ENCODE assay signal across 25 cellular contexts in genomic region chr7:129872054-129872453, GRCh38.
A peak's percentile ranks its signal among the peaks of the same experiment; 100 is the strongest.
DNase-seq lines count a peak whose midpoint lies in the region; ATAC-seq and TF ChIP-seq lines count a peak whose summit lies in the region.
"Had no signal": no experiment of that assay in that cellular context is flagged by ENCODE, and none has a peak within 500 bp of the region (broad histone marks: within the 10 kb centered on the region; RNA-seq: fewer than 3 reads in every experiment).

No MANE protein-coding gene starts in this region.

- no peak overlapping the region for H3K9ac ChIP-seq in HCT116 (ENCODE audit: low read length)
- H3K9ac ChIP-seq: GM23248 had no signal

- ATAC-seq in HCT116 (peak; percentile 21; the same call in 1 of the 2 replicates), WTC11 (no peak)
- ATAC-seq: activated CD8-positive, alpha-beta memory T cell treated with anti-CD3 and anti-CD28 coated beads, Interleukin-2, amount 10 ng/mL, durations not matched to agents 7 days and 5 days; left lung; natural killer cell; stimulated activated memory B cell treated with anti-CD40 and anti-IgM and Interleukin-4, amounts not matched to agents 10 μg/mL and 1 μg/mL and 100 μg/mL, for 72 hours had no signal

- intact Hi-C loops in HCT116 (cut with micrococcal nuclease) = no loop called here

- H2AFZ ChIP-seq in HCT116 (ENCODE audit: low read depth, low read length, poor library complexity, severe bottlenecking) = no peak overlapping the region
- H2AFZ ChIP-seq: GM23248 had no signal

- no peak overlapping the region for H3K4me3 Mint-ChIP-seq in activated naive CD4-positive, alpha-beta T cell treated with anti-CD3 and anti-CD28 coated beads, Interleukin-2, amount 10 ng/mL, durations not matched to agents 7 days and 5 days
- no peak overlapping the region for H3K4me3 Mint-ChIP-seq in WTC11
- H3K4me3 Mint-ChIP-seq: activated B cell treated with CpG ODN at 0.5 μM for 24 hours; activated CD8-positive, alpha-beta memory T cell treated with anti-CD3 and anti-CD28 coated beads, Interleukin-2, amount 10 ng/mL, durations not matched to agents 7 days and 5 days; CD4-positive, CD25-positive, alpha-beta regulatory T cell; dendritic cell treated with granulocyte-macrophage colony-stimulating factor and Interleukin-4, amounts not matched to agents 40 ng/mL and 50 ng/mL, for 4 days; natural killer cell; stimulated activated memory B cell treated with anti-CD40 and anti-IgM and Interleukin-4, amounts not matched to agents 10 μg/mL and 1 μg/mL and 100 μg/mL, for 72 hours had no signal

- H3K9me2 ChIP-seq in HCT116 (ENCODE audit: insufficient read depth) = no peaks in the 10 kb centered on the region

- H3K4me2 ChIP-seq in HCT116 (ENCODE audit: low read length) = no peak overlapping the region

- no peak for TF ChIP-seq POLR2A in HCT116 (IDR thresholded peaks at IDR 0.05; ENCODE audit: borderline replicate concordance, extremely low read depth, insufficient read depth, insufficient read length)

- H3K27me3 ChIP-seq in HCT116 (ENCODE audit: insufficient read depth, low read length) = no peaks in the 10 kb centered on the region
- H3K27me3 ChIP-seq: left lung, testis had no signal

- POLR2A ChIA-PET in HCT116 (lab: Charles Lee) (no interaction called here), WTC11 (lab: Charles Lee) (no interaction called here)

- H3K9me3 Mint-ChIP-seq in activated naive CD4-positive, alpha-beta T cell treated with anti-CD3 and anti-CD28 coated beads, Interleukin-2, amount 10 ng/mL, durations not matched to agents 7 days and 5 days = no peaks in the 10 kb centered on the region
- peaks cover 3% of the 10 kb centered on the region; the same call in 1 of the 2 replicates for H3K9me3 Mint-ChIP-seq in WTC11
- H3K9me3 Mint-ChIP-seq: activated B cell treated with CpG ODN at 0.5 μM for 24 hours; dendritic cell treated with granulocyte-macrophage colony-stimulating factor and Interleukin-4, amounts not matched to agents 40 ng/mL and 50 ng/mL, for 4 days; natural killer cell; stimulated activated memory B cell treated with anti-CD40 and anti-IgM and Interleukin-4, amounts not matched to agents 10 μg/mL and 1 μg/mL and 100 μg/mL, for 72 hours had no signal

- no peak for TF ChIP-seq RAD21 in HCT116 (IDR thresholded peaks at IDR 0.05; ENCODE audit: low read depth)

- peaks cover 1% of the 10 kb centered on the region for H3K4me1 Mint-ChIP-seq in activated naive CD4-positive, alpha-beta T cell treated with anti-CD3 and anti-CD28 coated beads, Interleukin-2, amount 10 ng/mL, durations not matched to agents 7 days and 5 days
- peaks cover 25% of the 10 kb centered on the region for H3K4me1 Mint-ChIP-seq in WTC11
- H3K4me1 Mint-ChIP-seq: activated CD8-positive, alpha-beta memory T cell treated with anti-CD3 and anti-CD28 coated beads, Interleukin-2, amount 10 ng/mL, durations not matched to agents 7 days and 5 days had no signal

- H3K4me3 ChIP-seq in HCT116 (replicated peaks in 1 of 2; ENCODE audit: low read depth in 1 of 2, low read length in 2 of 2) = no peak overlapping the region
- H3K4me3 ChIP-seq: GM23248, left lung, testis had no signal

- DNase-seq in activated naive CD4-positive, alpha-beta T cell treated with Interleukin-2 at 50 U/mL for 16 hours = peak; percentile 8
- DNase-seq in activated naive CD4-positive, alpha-beta T cell treated with anti-CD3 and anti-CD28 coated beads, Interleukin-2, amount 10 ng/mL, durations not matched to agents 7 days and 5 days = no peak
- DNase-seq in HCT116 (ENCODE audit: low read depth, low spot score) (no peak), WTC11 (ENCODE audit: low spot score) (no peak), NCI-H226 (no peak), hypothalamus (lab: John Stamatoyannopoulos, UW) (no peak), NCI-H2196 (lab: John Stamatoyannopoulos, UW; ENCODE audit: unreplicated experiment) (no peak)
- peak; percentile 37 for DNase-seq in stimulated activated CD4-positive, alpha-beta T cell treated with anti-CD3 and anti-CD28 coated beads, Interleukin-1b, Interleukin-23, amount 100 ng/mL, for 48 hours
- DNase-seq: activated B cell treated with CpG ODN at 0.5 μM for 24 hours; activated CD8-positive, alpha-beta memory T cell treated with anti-CD3 and anti-CD28 coated beads, Interleukin-2, amount 10 ng/mL, durations not matched to agents 7 days and 5 days; activated effector memory CD4-positive, alpha-beta T cell treated with anti-CD3 and anti-CD28 coated beads, Interleukin-2, amount 50 U/mL, for 16 hours; anterior cingulate cortex; CD4-positive, CD25-positive, alpha-beta regulatory T cell; DMS 273 treated with DMSO at 0.1 percent for 48 hours; GM23248; left lung; midbrain; natural killer cell; NCI-H1417 treated with DMSO at 0.1 percent for 48 hours; NCI-H524; NK-92 treated with Interleukin-12 subunit alpha and Interleukin-12 subunit beta, amount 100 ng/mL, for 24 hours; T-helper 9 cell; testis had no signal

- H3K79me2 ChIP-seq in HCT116 (ENCODE audit: insufficient read depth, low read length) = peaks cover 53% of the 10 kb centered on the region

- peak overlapping the region; percentile 24; the same call in 1 of the 2 replicates for H3K27ac ChIP-seq in HCT116 (ENCODE audit: low read depth, low read length)
- H3K27ac ChIP-seq: GM23248, left lung had no signal

- H3K9me3 ChIP-seq in HCT116 (ENCODE audit: control insufficient read depth in 1 of 2, insufficient read depth in 1 of 2, low read depth in 1 of 2, low read length in 2 of 2) = no peaks in the 10 kb centered on the region
- H3K9me3 ChIP-seq: left lung, testis had no signal

- CTCF ChIA-PET in activated naive CD4-positive, alpha-beta T cell treated with anti-CD3 and anti-CD28 coated beads, Interleukin-2, amount 10 ng/mL, durations not matched to agents 7 days and 5 days (lab: Charles Lee) = interaction anchor here (0.7 kb wide), 1 partner anchor 27 kb away, joined by 3 read pairs; no protein-coding TSS in a partner anchor
- CTCF ChIA-PET in HCT116 (lab: Charles Lee) = interaction anchor here (0.7 kb wide), 1 partner anchor 23 kb away, joined by 4 read pairs; no protein-coding TSS in a partner anchor
- CTCF ChIA-PET in WTC11 (lab: Charles Lee) = interaction anchor here (1.7 kb wide), 1 partner anchor 47 kb away, joined by 4 read pairs; no protein-coding TSS in a partner anchor

- no TSS peak for BruUV-seq in HCT116 (replicated peaks; lab: Mats Ljungman, UMichigan)

- no peak for TF ChIP-seq CTCF in HCT116 (IDR thresholded peaks at IDR 0.05 in 2 of 3, conservative IDR thresholded peaks at IDR 0.05 in 1 of 3; ENCODE audit: borderline replicate concordance in 1 of 3, insufficient read depth in 1 of 3, low read depth in 2 of 3, low read length in 2 of 3)
- no peak for TF ChIP-seq CTCF in WTC11 (IDR thresholded peaks at IDR 0.05)

- no peak overlapping the region for H3K27ac Mint-ChIP-seq in activated naive CD4-positive, alpha-beta T cell treated with anti-CD3 and anti-CD28 coated beads, Interleukin-2, amount 10 ng/mL, durations not matched to agents 7 days and 5 days
- H3K27ac Mint-ChIP-seq in WTC11 = peak overlapping the region; percentile 37; the same call in 1 of the 2 replicates
- H3K27ac Mint-ChIP-seq: activated B cell treated with CpG ODN at 0.5 μM for 24 hours; activated CD8-positive, alpha-beta memory T cell treated with anti-CD3 and anti-CD28 coated beads, Interleukin-2, amount 10 ng/mL, durations not matched to agents 7 days and 5 days; dendritic cell treated with granulocyte-macrophage colony-stimulating factor and Interleukin-4, amounts not matched to agents 40 ng/mL and 50 ng/mL, for 4 days; natural killer cell; stimulated activated memory B cell treated with anti-CD40 and anti-IgM and Interleukin-4, amounts not matched to agents 10 μg/mL and 1 μg/mL and 100 μg/mL, for 72 hours had no signal

- H3K27me3 Mint-ChIP-seq in activated naive CD4-positive, alpha-beta T cell treated with anti-CD3 and anti-CD28 coated beads, Interleukin-2, amount 10 ng/mL, durations not matched to agents 7 days and 5 days = no peaks in the 10 kb centered on the region
- H3K27me3 Mint-ChIP-seq in WTC11 (ENCODE audit: low read depth) = no peaks in the 10 kb centered on the region; the same call in 1 of the 2 replicates
- H3K27me3 Mint-ChIP-seq: activated B cell treated with CpG ODN at 0.5 μM for 24 hours; activated CD8-positive, alpha-beta memory T cell treated with anti-CD3 and anti-CD28 coated beads, Interleukin-2, amount 10 ng/mL, durations not matched to agents 7 days and 5 days; CD4-positive, CD25-positive, alpha-beta regulatory T cell; dendritic cell treated with granulocyte-macrophage colony-stimulating factor and Interleukin-4, amounts not matched to agents 40 ng/mL and 50 ng/mL, for 4 days; stimulated activated memory B cell treated with anti-CD40 and anti-IgM and Interleukin-4, amounts not matched to agents 10 μg/mL and 1 μg/mL and 100 μg/mL, for 72 hours had no signal

- no peaks in the 10 kb centered on the region; a peak in 1 of 4 replicates for H3K36me3 ChIP-seq in HCT116 (ENCODE audit: control insufficient read depth in 1 of 2, insufficient read depth in 2 of 2, low read length in 2 of 2)

- H4K20me1 ChIP-seq in HCT116 (ENCODE audit: insufficient read depth) = no peaks in the 10 kb centered on the region

- peaks cover 18% of the 10 kb centered on the region for H3K36me3 Mint-ChIP-seq in activated naive CD4-positive, alpha-beta T cell treated with anti-CD3 and anti-CD28 coated beads, Interleukin-2, amount 10 ng/mL, durations not matched to agents 7 days and 5 days
- H3K36me3 Mint-ChIP-seq in WTC11 = peaks cover 14% of the 10 kb centered on the region
- H3K36me3 Mint-ChIP-seq: natural killer cell had no signal

- RAD21 ChIA-PET in HCT116 (lab: Charles Lee; ENCODE audit: low non-redundant PET in 1 of 2, low total read pairs in 2 of 2, uncharacterized antibody in 2 of 2, unreplicated experiment in 2 of 2) = no interaction called here

- peaks cover 40 to 48% of the 10 kb centered on the region in 2 experiments for H3K4me1 ChIP-seq in HCT116 (ENCODE audit: control insufficient read depth in 1 of 2, insufficient read depth in 2 of 2, low read length in 2 of 2)

TF ChIP-seq in HCT116, 20 proteins besides CTCF, POLR2A, EP300 and RAD21 (continues in another document):
- TF ChIP-seq TCF7L2 (IDR thresholded peaks at IDR 0.05; ENCODE audit: borderline replicate concordance, extremely low read depth, insufficient read depth, insufficient read length) = no peak

TF ChIP-seq in WTC11, 78 proteins besides CTCF, POLR2A, EP300 and RAD21 (continues in another document):
- TF ChIP-seq, protein P1, sequence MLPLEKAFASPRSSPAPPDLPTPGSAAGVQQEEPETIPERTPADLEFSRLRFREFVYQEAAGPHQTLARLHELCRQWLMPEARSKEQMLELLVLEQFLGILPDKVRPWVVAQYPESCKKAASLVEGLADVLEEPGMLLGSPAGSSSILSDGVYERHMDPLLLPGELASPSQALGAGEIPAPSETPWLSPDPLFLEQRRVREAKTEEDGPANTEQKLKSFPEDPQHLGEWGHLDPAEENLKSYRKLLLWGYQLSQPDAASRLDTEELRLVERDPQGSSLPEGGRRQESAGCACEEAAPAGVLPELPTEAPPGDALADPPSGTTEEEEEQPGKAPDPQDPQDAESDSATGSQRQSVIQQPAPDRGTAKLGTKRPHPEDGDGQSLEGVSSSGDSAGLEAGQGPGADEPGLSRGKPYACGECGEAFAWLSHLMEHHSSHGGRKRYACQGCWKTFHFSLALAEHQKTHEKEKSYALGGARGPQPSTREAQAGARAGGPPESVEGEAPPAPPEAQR (CRISPR knock-in tag; IDR thresholded peaks at IDR 0.05) = no peak

Comparison
In these comparisons a context has a peak if more than half of its experiments do, and no peak if none do; other contexts are left out.
1. DNase-seq: peak in activated naive CD4-positive, alpha-beta T cell treated with Interleukin-2 at 50 U/mL for 16 hours (single experiment) and stimulated activated CD4-positive, alpha-beta T cell treated with anti-CD3 and anti-CD28 coated beads, Interleukin-1b, Interleukin-23, amount 100 ng/mL, for 48 hours (single experiment); none in activated naive CD4-positive, alpha-beta T cell treated with anti-CD3 and anti-CD28 coated beads, Interleukin-2, amount 10 ng/mL, durations not matched to agents 7 days and 5 days (single experiment), HCT116 (single experiment), WTC11 (single experiment), NCI-H226 (single experiment), hypothalamus (0 of 51) and NCI-H2196 (single experiment).